In the genomic region with DNA sequence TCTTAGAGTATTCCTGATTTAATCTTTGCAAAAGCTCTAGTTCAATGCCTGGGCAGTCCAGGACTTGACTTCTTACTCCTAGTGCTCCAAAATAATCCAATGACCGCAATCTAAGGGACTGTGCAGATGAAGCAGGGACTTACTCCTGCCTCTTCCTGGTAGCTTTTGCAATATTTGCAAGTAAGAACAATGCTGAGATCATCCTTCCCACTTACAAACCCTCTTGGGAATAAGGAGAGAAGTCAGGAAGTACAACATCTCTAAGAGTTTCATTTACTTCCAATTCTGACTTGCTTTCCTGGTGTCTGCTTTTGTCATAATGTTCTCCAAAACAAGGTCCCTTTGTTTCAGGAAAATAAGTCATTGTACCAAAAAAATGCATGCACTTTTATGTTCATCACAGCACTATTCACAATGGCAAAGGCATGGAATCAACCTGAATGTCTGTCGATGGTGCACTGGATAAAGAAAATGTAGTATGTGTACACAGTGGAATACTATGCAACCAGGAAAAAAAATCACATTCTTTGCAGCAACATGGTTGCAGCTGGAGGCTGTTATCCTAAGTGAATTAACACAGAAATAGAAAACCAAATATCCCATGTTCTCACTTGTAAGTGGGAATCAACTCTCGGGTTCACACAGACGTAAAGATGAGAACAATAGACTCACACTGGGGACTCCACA, we compare ENCODE assay signal across 11 cellular contexts. TPM values are rescaled to one million over a fixed set of nuclear protein-coding genes. Genes with fewer than 3 reads are reported as not detected.
A peak's percentile ranks its signal among the peaks of the same experiment; 100 is the strongest.
DNase-seq lines count a peak whose midpoint lies in the region; ATAC-seq, FAIRE-seq and TF ChIP-seq lines count a peak whose summit lies in the region.
"Had no signal": no experiment of that assay in that cellular context is flagged by ENCODE, and none has a peak within 500 bp of the region (broad histone marks: within the 10 kb centered on the region; RNA-seq: fewer than 3 reads in every experiment).

No MANE protein-coding gene starts in this region.

- H4K20me1 ChIP-seq in GM23248 (ENCODE audit: insufficient read depth): no peaks in the 10 kb centered on the region

- peaks cover 7% of the 10 kb centered on the region for H3K27me3 ChIP-seq in GM23248 (replicated peaks; ENCODE audit: insufficient read depth)
- no peaks in the 10 kb centered on the region for H3K27me3 ChIP-seq in bronchial epithelial cell (ENCODE audit: control insufficient read depth, insufficient read depth, low read length)
- H3K27me3 ChIP-seq: BE2C had no signal

- in situ Hi-C loops in GM23248 (cut with MboI): loop anchor here (5.0 to 10.0 kb wide), 2 partner anchors 390 to 472 kb away; no protein-coding TSS in a partner anchor

- intact Hi-C loops in sciatic nerve (cut with DNase I): loop anchor here (5.0 kb wide), 1 partner anchor 467 kb away; no protein-coding TSS in a partner anchor

- H3F3A ChIP-seq in GM23248 (ENCODE audit: insufficient read depth): no peaks in the 10 kb centered on the region

- DNase-seq in AG10803 (ENCODE audit: low read depth) (peak; percentile 44), GM23248 (peak; percentile 52), bronchial epithelial cell (ENCODE audit: low read depth) (peak; percentile 13), sciatic nerve (ENCODE audit: low spot score) (no peak), ureter (ENCODE audit: low spot score) (no peak), Ammon's horn (ENCODE audit: low spot score) (no peak)

- H3K36me3 ChIP-seq in GM23248 (ENCODE audit: low read depth) (no peaks in the 10 kb centered on the region), bronchial epithelial cell (ENCODE audit: control insufficient read depth, insufficient read depth, low read length) (no peaks in the 10 kb centered on the region)
- H3K36me3 ChIP-seq: BE2C had no signal

- no peaks in the 10 kb centered on the region for H3K9me2 ChIP-seq in GM23248 (ENCODE audit: insufficient read depth)

- no peak overlapping the region for H3K4me3 ChIP-seq in AG10803 (ENCODE audit: low read length)
- no peak overlapping the region for H3K4me3 ChIP-seq in GM23248
- H3K4me3 ChIP-seq in bronchial epithelial cell (ENCODE audit: low read depth, low read length): no peak overlapping the region
- H3K4me3 ChIP-seq: GM23338 had no signal

- H3K27ac ChIP-seq in GM23248: no peak overlapping the region
- H3K27ac ChIP-seq: C4-2B had no signal

- H3K9ac ChIP-seq in GM23248: no peak overlapping the region

- FAIRE-seq in bronchial epithelial cell (lab: Jason Lieb, UNC): no peak

- peak; percentile 28 for ATAC-seq in sciatic nerve
- no peak for ATAC-seq in GM18909 (IDR thresholded peaks at IDR 0.05; ENCODE audit: poor library complexity, unreplicated experiment)

- H2AFZ ChIP-seq in GM23248: no peak overlapping the region
- H2AFZ ChIP-seq: GM23338 had no signal

- no peak overlapping the region for H3K4me2 ChIP-seq in GM23248 (ENCODE audit: unreplicated experiment)
- H3K4me2 ChIP-seq: GM23338 had no signal

- WGBS in GM23248 (ENCODE audit: low coverage in 1 of 2, low lambda C conversion rate in 2 of 2, missing lambda C conversion rate in 2 of 2), 2 experiments: 91 to 93% methylated on average over 4 of the region's 4 CpGs

- no peak for TF ChIP-seq CTCF in AG10803 (conservative IDR thresholded peaks at IDR 0.05; ENCODE audit: low read length)
- TF ChIP-seq CTCF in bronchial epithelial cell (IDR thresholded peaks at IDR 0.05; ENCODE audit: insufficient read depth, low read length, severe bottlenecking): no peak

- no peaks in the 10 kb centered on the region for H3K79me2 ChIP-seq in GM23248 (ENCODE audit: insufficient read depth)

- H3K4me1 ChIP-seq in GM23248 (ENCODE audit: insufficient read depth): no peaks in the 10 kb centered on the region
- H3K4me1 ChIP-seq: BE2C had no signal

- no peaks in the 10 kb centered on the region for H3K9me3 ChIP-seq in GM23248 (ENCODE audit: low read depth)

RNA-seq across cellular contexts. Expression of a gene that starts 7.1 kb away (rescaled TPM):
- total RNA-seq in GM23248 (2014; rRNA removed; shearing (Covaris generic)): 14.2 and 18.6 TPM in 2 replicates
- 24.8 and 25.1 TPM in 2 replicates for polyA plus RNA-seq in GM23248 (2016; fragmentation: Nextera tagmentation; extraction: Ambion mirVana)
- 15.8 and 16.3 TPM in 2 replicates for total RNA-seq in bronchial epithelial cell
- 10.7 TPM for total RNA-seq in sciatic nerve
- total RNA-seq in ureter: 87.9 TPM
- total RNA-seq: CD4-positive, alpha-beta memory T cell had no signal

Comparison
In these comparisons a context has a peak if more than half of its experiments do, and no peak if none do; other contexts are left out.
1. DNase-seq: peak in AG10803 (single experiment), GM23248 (single experiment) and bronchial epithelial cell (single experiment); none in sciatic nerve (single experiment), ureter (single experiment) and Ammon's horn (single experiment).